ENCODE assay signal across 11 cellular contexts in the genomic region with DNA sequence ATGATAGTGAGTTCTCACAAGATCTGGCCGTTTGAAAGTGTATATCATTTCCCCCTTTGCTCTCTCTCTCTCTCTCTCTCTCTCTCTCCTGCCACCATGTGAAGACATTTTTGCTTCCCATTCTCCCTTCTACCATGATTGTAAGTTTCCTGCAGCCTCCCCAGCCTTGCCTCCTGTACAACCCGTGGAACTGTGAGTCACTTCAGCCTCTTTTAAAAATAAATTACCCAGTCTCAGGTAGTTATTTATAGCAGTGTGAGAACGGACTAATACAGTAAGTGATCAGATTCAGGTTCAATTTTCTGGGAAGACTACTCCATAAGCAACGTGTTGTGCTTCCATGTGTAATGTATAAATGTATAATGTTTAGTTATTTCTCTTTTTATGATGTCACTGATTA. TPM values are rescaled to one million over a fixed set of nuclear protein-coding genes. Genes with fewer than 3 reads are reported as not detected.
"Had no signal": no experiment of that assay in that cellular context is flagged by ENCODE, and none has a peak within 500 bp of the region (broad histone marks: within the 10 kb centered on the region; RNA-seq: fewer than 3 reads in every experiment).

No MANE protein-coding gene starts in this region.

- H3K27ac ChIP-seq: GM23248 had no signal

- H3K4me3 Mint-ChIP-seq: GM23338, H9, HFFc6 had no signal

- H3K4me3 ChIP-seq: GM23248, GM23338, HAP-1 had no signal

- H3K4me1 ChIP-seq: HAP-1 had no signal

- FAIRE-seq: H1, H54 had no signal

- DNase-seq: GM23248, GOT3, H7, H9, HCEC 1CT, HFFc6 had no signal

- H3K27ac Mint-ChIP-seq: GM23338, H9, HFFc6 had no signal

- ATAC-seq: GM23338, HCT116 had no signal

- H2AFZ ChIP-seq: GM23248, GM23338 had no signal

- H3K9ac ChIP-seq: GM23248 had no signal

- H3K4me1 Mint-ChIP-seq: GM23338, H9 had no signal

- H3K36me3 ChIP-seq: HAP-1 had no signal

- H3K9me3 ChIP-seq: HAP-1 had no signal

- H3K4me2 ChIP-seq: GM23338 had no signal

RNA-seq across cellular contexts. Expression of a gene that starts 29.2 kb away (rescaled TPM):
- total RNA-seq: HFFc6 had no signal
